ENCODE assay signal across 21 cellular contexts in the genomic region with DNA sequence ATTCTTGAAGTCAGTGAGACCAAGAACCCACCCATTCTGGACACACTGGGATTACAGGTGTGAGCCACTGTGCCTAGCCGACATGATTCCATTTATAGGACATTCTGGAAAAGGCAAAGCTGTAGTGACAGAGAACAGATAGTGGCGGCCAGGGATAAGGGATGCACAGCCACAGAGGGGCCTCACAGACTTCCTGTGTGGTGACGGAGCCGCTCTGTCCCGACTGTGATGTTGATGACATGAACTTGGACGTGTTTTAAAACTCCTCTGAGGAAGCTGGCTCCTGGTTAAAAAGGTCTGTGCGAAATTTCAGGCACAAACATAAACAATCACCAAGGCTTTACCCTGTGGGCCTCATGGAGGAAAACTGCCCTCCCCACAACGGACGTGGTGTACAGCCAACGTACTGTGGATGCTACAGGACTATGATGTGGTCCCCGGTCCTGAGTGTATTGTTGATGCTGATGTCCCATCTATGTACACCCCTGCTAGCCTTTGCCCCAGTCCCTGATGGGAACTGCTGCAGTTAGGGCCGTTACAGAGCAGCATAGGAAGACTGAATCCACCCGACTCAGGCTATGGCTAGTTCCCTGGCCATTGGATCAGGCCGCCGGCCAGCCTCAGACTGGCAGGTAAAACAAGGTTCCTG.
"Had no signal": no experiment of that assay in that cellular context is flagged by ENCODE, and none has a peak within 500 bp of the region (broad histone marks: within the 10 kb centered on the region; RNA-seq: fewer than 3 reads in every experiment).

No MANE protein-coding gene starts in this region.

- H3K4me3 Mint-ChIP-seq: activated CD8-positive, alpha-beta T cell treated with anti-CD3 and anti-CD28 coated beads for 36 hours; activated naive CD4-positive, alpha-beta T cell treated with anti-CD3 and anti-CD28 coated beads, Interleukin-2, amount 10 ng/mL, durations not matched to agents 7 days and 5 days; activated naive CD8-positive, alpha-beta T cell treated with anti-CD3 and anti-CD28 coated beads for 36 hours; activated T-cell treated with anti-CD3 and anti-CD28 coated beads, Interleukin-2, amount 50 U/mL, for 72 hours; T-helper 1 cell treated with Interleukin-12 subunit alpha and Interleukin-12 subunit beta and Interleukin-4 antibody, amounts not matched to agents 30 μg/mL and 1 μg/mL, for 36 hours had no signal

- H3K27ac Mint-ChIP-seq: activated CD8-positive, alpha-beta T cell treated with anti-CD3 and anti-CD28 coated beads for 36 hours; activated naive CD4-positive, alpha-beta T cell treated with anti-CD3 and anti-CD28 coated beads, Interleukin-2, amount 10 ng/mL, durations not matched to agents 7 days and 5 days; activated naive CD8-positive, alpha-beta T cell treated with anti-CD3 and anti-CD28 coated beads for 36 hours; activated T-cell treated with anti-CD3 and anti-CD28 coated beads, Interleukin-2, amount 50 U/mL, for 72 hours; activated T-helper 2 cell treated with anti-CD3 and anti-CD28 coated beads, Interferon-gamma antibody, Interleukin-2, Interleukin-4, amounts not matched to agents 10 μg/mL and 5 μg/mL and 100 μg/mL, durations not matched to agents 14 hours and 24 hours and 36 hours; T-helper 1 cell treated with Interleukin-12 subunit alpha and Interleukin-12 subunit beta and Interleukin-4 antibody, amounts not matched to agents 30 μg/mL and 1 μg/mL, for 36 hours had no signal

- H3K27me3 Mint-ChIP-seq: activated CD8-positive, alpha-beta T cell treated with anti-CD3 and anti-CD28 coated beads for 36 hours; activated naive CD4-positive, alpha-beta T cell treated with anti-CD3 and anti-CD28 coated beads, Interleukin-2, amount 10 ng/mL, durations not matched to agents 7 days and 5 days; activated naive CD8-positive, alpha-beta T cell treated with anti-CD3 and anti-CD28 coated beads for 36 hours had no signal

- H3K27me3 ChIP-seq: adrenal gland, breast epithelium had no signal

- H3K4me1 Mint-ChIP-seq: activated naive CD4-positive, alpha-beta T cell treated with anti-CD3 and anti-CD28 coated beads, Interleukin-2, amount 10 ng/mL, durations not matched to agents 7 days and 5 days; activated naive CD8-positive, alpha-beta T cell treated with anti-CD3 and anti-CD28 coated beads for 36 hours had no signal

- H3K27ac ChIP-seq: adrenal gland, breast epithelium had no signal

- H3K4me1 ChIP-seq: adrenal gland, breast epithelium had no signal

- H3K4me3 ChIP-seq: adrenal gland, breast epithelium had no signal

- DNase-seq: activated CD4-positive, alpha-beta T cell treated with anti-CD3 and anti-CD28 coated beads for 4 hours; activated CD8-positive, alpha-beta memory T cell treated with anti-CD3 and anti-CD28 coated beads, Interleukin-2, amount 50 U/mL, for 4 hours; activated CD8-positive, alpha-beta T cell treated with anti-CD3 and anti-CD28 coated beads for 36 hours; activated gamma-delta T cell treated with Interleukin-2 at 50 U/mL for 16 hours; activated naive CD4-positive, alpha-beta T cell treated with anti-CD3 and anti-CD28 coated beads, Interleukin-2, amount 10 ng/mL, durations not matched to agents 7 days and 5 days; activated naive CD8-positive, alpha-beta T cell treated with anti-CD3 and anti-CD28 coated beads for 36 hours; activated T-cell treated with anti-CD3 and anti-CD28 coated beads, Interleukin-2, amount 50 U/mL, for 72 hours; anterior cingulate cortex; KG1; NCI-H1048; NCI-H146; NCI-H187 treated with DMSO at 0.1 percent for 48 hours; NCI-H2081 treated with DMSO at 0.1 percent for 48 hours; NCI-H446; NCI-H524; PC-3; SHP77 had no signal
